ENCODE assay signal across 8 cellular contexts in genomic region chr11:118689852-118690552, GRCh38. TPM values are rescaled to one million over a fixed set of nuclear protein-coding genes. Genes with fewer than 3 reads are reported as not detected.
DNase-seq lines count a peak whose midpoint lies in the region; ATAC-seq and TF ChIP-seq lines count a peak whose summit lies in the region.

No MANE protein-coding gene starts in this region.

- in situ Hi-C loops in astrocyte of the cerebellum (cut with HindIII; ENCODE audit: low sequenced_read_pairs): no loop called here

- DNase-seq in NCI-H1694 treated with DMSO at 0.1 percent for 48 hours (lab: John Stamatoyannopoulos, UW) (peak; percentile 61), T-helper 22 cell (ENCODE audit: low read depth) (peak; percentile 60), astrocyte of the cerebellum (ENCODE audit: low read depth) (peak; percentile 44), hepatic stellate cell (ENCODE audit: low spot score) (peak; percentile 93), uterus (peak; percentile 77 to 82)

- H3K4me1 ChIP-seq in rectal smooth muscle tissue (ENCODE audit: control insufficient read depth, insufficient read depth, low read length) (peaks cover 6% of the 10 kb centered on the region), uterus (no peaks in the 10 kb centered on the region)

- no peak overlapping the region for H3K9ac ChIP-seq in rectal smooth muscle tissue (ENCODE audit: low read length)

- H3K4me3 ChIP-seq in astrocyte of the cerebellum (ENCODE audit: low read depth, low read length) (peak overlapping the region; percentile 34), rectal smooth muscle tissue (ENCODE audit: low read length) (peak overlapping the region; percentile 75), uterus (peak overlapping the region; percentile 21 to 29)

- peak overlapping the region; percentile 64 for H3K27ac ChIP-seq in rectal smooth muscle tissue (ENCODE audit: low read depth, low read length)
- H3K27ac ChIP-seq in uterus: peak overlapping the region; percentile 61 to 63

- peak; percentile 90 for TF ChIP-seq CTCF in GM12872 (IDR thresholded peaks at IDR 0.05; ENCODE audit: insufficient read depth, low read depth, low read length)
- peak; percentile 78 for TF ChIP-seq CTCF in astrocyte of the cerebellum (IDR thresholded peaks at IDR 0.05; ENCODE audit: low read depth, low read length, missing control alignments)
- TF ChIP-seq CTCF in uterus (IDR thresholded peaks at IDR 0.05): peak; percentile 70 to 84 (median 82)

- no peaks in the 10 kb centered on the region for H3K9me3 ChIP-seq in uterus

- peak; percentile 75 for ATAC-seq in HG02870 (IDR thresholded peaks at IDR 0.05; ENCODE audit: unreplicated experiment)

- intact Hi-C loops in uterus (cut with DNase I; ENCODE audit: low total_unique reads): loop anchor here (5.0 kb wide), 1 partner anchor 267 kb away; the partner anchor contains the start of gene UPK2

- peak in 1 of 2 donors; percentile 28 for TF ChIP-seq POLR2A in uterus (IDR thresholded peaks at IDR 0.05)

- H3K27me3 ChIP-seq in rectal smooth muscle tissue (ENCODE audit: control insufficient read depth, insufficient read depth, low read length) (no peaks in the 10 kb centered on the region), uterus (no peaks in the 10 kb centered on the region)

- H3K36me3 ChIP-seq in rectal smooth muscle tissue (ENCODE audit: control insufficient read depth, insufficient read depth, low read length): no peaks in the 10 kb centered on the region
- no peaks in the 10 kb centered on the region for H3K36me3 ChIP-seq in uterus

RNA-seq across cellular contexts. Expression of gene TREH, which starts 10.6 kb away (rescaled TPM):
- not detected for total RNA-seq in uterus

Comparison
In these comparisons a context has a peak if more than half of its experiments do, and no peak if none do; other contexts are left out.
1. Peak in every context shown above with its lines: DNase-seq, ATAC-seq, H3K4me3 ChIP-seq and H3K27ac ChIP-seq.
2. H3K4me3 ChIP-seq: peak in every context shown above with its lines; median percentile 75 in rectal smooth muscle tissue; 34 in astrocyte of the cerebellum; 25 in uterus.